Comparison of ENCODE assay signal across 1 cellular context in genomic region chr1:153545067-153546055, GRCh38.
TF ChIP-seq lines count a peak whose summit lies in the region.

TSS of gene S100A4 (minus strand) at chr1:153545806. CDS start at chr1:153544794, 1,012 bp downstream.

TF ChIP-seq in H1, 55 proteins besides CTCF, POLR2A, EP300 and RAD21 (continued from another document):
- TF ChIP-seq CHD7 (IDR thresholded peaks at IDR 0.05; ENCODE audit: insufficient replicate concordance, low read length) (no peak), SIN3A (conservative IDR thresholded peaks at IDR 0.05 in 1 of 2, IDR thresholded peaks at IDR 0.05 in 1 of 2; ENCODE audit: low read depth in 1 of 2, low read length in 2 of 2) (no peak), CTBP2 (IDR thresholded peaks at IDR 0.05; ENCODE audit: borderline replicate concordance, insufficient read depth, insufficient read length, low read length) (no peak), TAF7 (optimal IDR thresholded peaks at IDR 0.05; ENCODE audit: borderline replicate concordance, low read depth, low read length) (no peak), TCF12 (IDR thresholded peaks at IDR 0.05; ENCODE audit: low read depth, low read length) (no peak), TBP (IDR thresholded peaks at IDR 0.05; ENCODE audit: low read depth, low read length) (peak; percentile 26; the same call in 1 of the 2 replicates), SAP30 (IDR thresholded peaks at IDR 0.05; ENCODE audit: insufficient read depth, insufficient replicate concordance, low read length) (no peak), MAX (IDR thresholded peaks at IDR 0.05) (0 out of 2 replicates have a peak, but pooled peaks have one; percentile 10), TAF1 (IDR thresholded peaks at IDR 0.05; ENCODE audit: low read depth, low read length) (0 out of 2 replicates have a peak, but pooled peaks have one; percentile 24), SP1 (IDR thresholded peaks at IDR 0.05; ENCODE audit: low read depth, low read length) (peak; percentile 82)
